8 cellular contexts compared by ENCODE assay signal in genomic region chr5:40681351-40682311, GRCh38. TPM values are rescaled to one million over a fixed set of nuclear protein-coding genes. Genes with fewer than 3 reads are reported as not detected.
DNase-seq lines count a peak whose midpoint lies in the region; ATAC-seq and TF ChIP-seq lines count a peak whose summit lies in the region.

No MANE protein-coding gene starts in this region.

- H3K36me3 ChIP-seq in rectal smooth muscle tissue (ENCODE audit: control insufficient read depth, insufficient read depth, low read length): peaks cover 9% of the 10 kb centered on the region

- DNase-seq in LHCN-M2 (ENCODE audit: low read depth): peak; percentile 48
- DNase-seq in activated gamma-delta T cell (lab: John Stamatoyannopoulos, UW): peak; percentile 18
- peak; percentile 84 for DNase-seq in cardiac septum (ENCODE audit: low spot score)
- no peak for DNase-seq in foreskin keratinocyte
- DNase-seq in middle frontal gyrus (ENCODE audit: extremely low spot score, low spot score): no peak
- DNase-seq in amniotic stem cell (lab: John Stamatoyannopoulos, UW): no peak

- peak overlapping the region; percentile 73 for H3K4me3 ChIP-seq in rectal smooth muscle tissue (ENCODE audit: low read length)

- no peak for TF ChIP-seq CTCF in foreskin keratinocyte (conservative IDR thresholded peaks at IDR 0.05)

- peak overlapping the region; percentile 92 for H3K9ac ChIP-seq in rectal smooth muscle tissue (ENCODE audit: low read length)

- H3K27me3 ChIP-seq in rectal smooth muscle tissue (ENCODE audit: control insufficient read depth, insufficient read depth, low read length) (no peaks in the 10 kb centered on the region), foreskin keratinocyte (no peaks in the 10 kb centered on the region)

- intact Hi-C loops in cardiac septum (cut with DNase I): loop anchor here (5.0 to 10.0 kb wide), 3 partner anchors 109 to 479 kb away; no protein-coding TSS in a partner anchor

- ATAC-seq in GM18909 (IDR thresholded peaks at IDR 0.05; ENCODE audit: poor library complexity, unreplicated experiment): peak; percentile 25
- ATAC-seq in foreskin keratinocyte: no peak

- H3K4me1 ChIP-seq in rectal smooth muscle tissue (ENCODE audit: control insufficient read depth, insufficient read depth, low read length) (no peaks in the 10 kb centered on the region), foreskin keratinocyte (peaks cover 14% of the 10 kb centered on the region)

- H3K27ac ChIP-seq in rectal smooth muscle tissue (ENCODE audit: low read depth, low read length) (peak overlapping the region; percentile 79), foreskin keratinocyte (no peak overlapping the region)

RNA-seq across cellular contexts. Expression of gene PTGER4, which starts 1.9 kb away (rescaled TPM):
- total RNA-seq in LHCN-M2 (2014; rRNA removed) (51.9 and 62.8 TPM in 2 replicates), cardiac septum (6.1 TPM), foreskin keratinocyte (4.2 and 7.3 TPM in 2 replicates)
- 9.9 TPM for polyA plus RNA-seq in LHCN-M2 (2012)
- 0.72 and 1.4 TPM in 2 replicates for polyA plus RNA-seq in foreskin keratinocyte

Comparison
In these comparisons a context has a peak if more than half of its experiments do, and no peak if none do; other contexts are left out.
1. DNase-seq: peak in LHCN-M2 (single experiment), activated gamma-delta T cell (single experiment) and cardiac septum (single experiment); none in foreskin keratinocyte (0 of 2), middle frontal gyrus (single experiment) and amniotic stem cell (single experiment).